In the genomic region with DNA sequence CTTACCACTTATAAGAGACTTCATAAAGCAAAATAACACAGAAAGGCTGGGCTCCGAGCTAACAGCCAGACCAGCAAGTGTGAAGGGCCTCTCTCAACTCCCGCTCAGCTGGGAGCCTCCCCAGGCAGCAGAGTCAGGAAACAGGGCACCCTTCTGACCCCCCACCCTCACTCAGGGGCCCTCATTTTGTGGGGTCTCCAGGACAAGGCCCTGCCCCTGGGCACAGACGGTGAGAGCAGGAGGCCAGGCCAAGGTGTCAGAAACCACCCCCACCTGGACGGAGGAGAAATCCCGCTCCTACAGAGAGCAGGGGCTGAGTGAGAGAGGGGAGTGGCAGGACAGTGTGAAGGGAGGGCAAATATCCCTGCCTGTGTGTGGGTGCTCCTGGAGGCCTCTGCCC, we compare ENCODE assay signal across 3 cellular contexts.
"Had no signal": no experiment of that assay in that cellular context is flagged by ENCODE, and none has a peak within 500 bp of the region (broad histone marks: within the 10 kb centered on the region; RNA-seq: fewer than 3 reads in every experiment).

No MANE protein-coding gene starts in this region.

- H3K4me3 ChIP-seq: GM12878 had no signal

- DNase-seq: GDM1, GF-D8 had no signal

- ATAC-seq: GM12878 had no signal
